In genomic region chr1:53459321-53460175, GRCh38 we compare ENCODE assay signal across 1 cellular context.
TF ChIP-seq lines count a peak whose summit lies in the region.

Gene DMRTB1 (plus strand): TSS chr1:53459399. CDS start chr1:53459454, 55 bp downstream.

TF ChIP-seq in K562, 482 proteins besides CTCF, POLR2A, EP300 and RAD21:
- no peak for TF ChIP-seq MLLT1 (IDR thresholded peaks at IDR 0.05)
- TF ChIP-seq MXD1 (CRISPR knock-in tag; IDR thresholded peaks at IDR 0.05; ENCODE audit: borderline replicate concordance, poor library complexity, severe bottlenecking): no peak
- no peak for TF ChIP-seq ZEB2 (IDR thresholded peaks at IDR 0.05)
- TF ChIP-seq CUX1 (CRISPR knock-in tag; IDR thresholded peaks at IDR 0.05): no peak
- no peak for TF ChIP-seq MAFF (IDR thresholded peaks at IDR 0.05; ENCODE audit: low read length)
- TF ChIP-seq RBFOX2 (IDR thresholded peaks at IDR 0.05; ENCODE audit: low read depth, low read length): 0 out of 2 replicates have a peak, but pooled peaks have one; percentile 41
- peak; percentile 31; the same call in 1 of the 2 replicates for TF ChIP-seq POLR2G (IDR thresholded peaks at IDR 0.05; ENCODE audit: low read depth, low read length)
TF ChIP-seq in K562: peak in this region for 2.
